Comparison of ENCODE assay signal across 8 cellular contexts in genomic region chr17:18186271-18186982, GRCh38. TPM values are rescaled to one million over a fixed set of nuclear protein-coding genes. Genes with fewer than 3 reads are reported as not detected.
DNase-seq lines count a peak whose midpoint lies in the region; ATAC-seq and TF ChIP-seq lines count a peak whose summit lies in the region.

No MANE protein-coding gene starts in this region.

- DNase-seq in BE2C = no peak
- peak; percentile 33 for DNase-seq in M059J (ENCODE audit: low read depth)
- no peak for DNase-seq in natural killer cell
- DNase-seq in COR-L47 (lab: John Stamatoyannopoulos, UW) = no peak
- no peak for DNase-seq in cortex of kidney (lab: John Stamatoyannopoulos, UW)
- no peak for DNase-seq in stimulated activated naive CD4-positive, alpha-beta T cell (lab: John Stamatoyannopoulos, UW)
- DNase-seq in NCI-H2171 (lab: John Stamatoyannopoulos, UW) = no peak

- H3K27me3 ChIP-seq in BE2C = no peaks in the 10 kb centered on the region

- TF ChIP-seq CTCF in BE2C (IDR thresholded peaks at IDR 0.05; ENCODE audit: low read depth, low read length) = no peak
- TF ChIP-seq CTCF in natural killer cell (IDR thresholded peaks at IDR 0.05) = no peak

- H3K27me3 Mint-ChIP-seq in dendritic cell treated with granulocyte-macrophage colony-stimulating factor and Interleukin-4, amounts not matched to agents 40 ng/mL and 50 ng/mL, for 4 days = no peaks in the 10 kb centered on the region
- H3K27me3 Mint-ChIP-seq in natural killer cell (ENCODE audit: low read depth in 2 of 2) = no peaks in the 10 kb centered on the region

- peaks cover 73% of the 10 kb centered on the region for H3K36me3 Mint-ChIP-seq in dendritic cell treated with granulocyte-macrophage colony-stimulating factor and Interleukin-4, amounts not matched to agents 40 ng/mL and 50 ng/mL, for 4 days (ENCODE audit: low read depth)
- H3K36me3 Mint-ChIP-seq in natural killer cell = no peaks in the 10 kb centered on the region

- no peaks in the 10 kb centered on the region for H3K4me1 ChIP-seq in BE2C

- H3K36me3 ChIP-seq in BE2C = peaks cover 11% of the 10 kb centered on the region

- H3K4me1 Mint-ChIP-seq in dendritic cell treated with granulocyte-macrophage colony-stimulating factor and Interleukin-4, amounts not matched to agents 40 ng/mL and 50 ng/mL, for 4 days (ENCODE audit: low read depth) = peaks cover 85% of the 10 kb centered on the region
- peaks cover 58 to 78% of the 10 kb centered on the region in 2 donors for H3K4me1 Mint-ChIP-seq in natural killer cell

- peak overlapping the region; percentile 84 for H3K4me3 ChIP-seq in BE2C (ENCODE audit: low read depth, low read length)

- H3K9me3 Mint-ChIP-seq in dendritic cell treated with granulocyte-macrophage colony-stimulating factor and Interleukin-4, amounts not matched to agents 40 ng/mL and 50 ng/mL, for 4 days = no peaks in the 10 kb centered on the region
- no peaks in the 10 kb centered on the region for H3K9me3 Mint-ChIP-seq in natural killer cell

- H3K27ac Mint-ChIP-seq in dendritic cell treated with granulocyte-macrophage colony-stimulating factor and Interleukin-4, amounts not matched to agents 40 ng/mL and 50 ng/mL, for 4 days = peak overlapping the region; percentile 5
- H3K27ac Mint-ChIP-seq in natural killer cell = peak overlapping the region; percentile 80 to 99

- H3K9me3 ChIP-seq in BE2C = no peaks in the 10 kb centered on the region

- intact Hi-C loops in dendritic cell treated with granulocyte-macrophage colony-stimulating factor and Interleukin-4, amounts not matched to agents 40 ng/mL and 50 ng/mL, for 4 days (cut with micrococcal nuclease) = loop anchor here (5.0 kb wide), 1 partner anchor 44 kb away; no protein-coding TSS in a partner anchor
- intact Hi-C loops in natural killer cell (cut with micrococcal nuclease) = no loop called here

- peak overlapping the region; percentile 90 for H3K4me3 Mint-ChIP-seq in dendritic cell treated with granulocyte-macrophage colony-stimulating factor and Interleukin-4, amounts not matched to agents 40 ng/mL and 50 ng/mL, for 4 days
- H3K4me3 Mint-ChIP-seq in natural killer cell = peak overlapping the region; percentile 96

- ATAC-seq in natural killer cell = no peak

RNA-seq across cellular contexts. Expression of gene ALKBH5, which starts 2.8 kb away (rescaled TPM):
- 47.5 TPM for polyA plus RNA-seq in BE2C (2012; ENCODE audit: insufficient read depth, insufficient read length, low read depth)
- total RNA-seq in M059J (2014; rRNA removed; shearing (Covaris generic)) = 94.3 and 141 TPM in 2 replicates
- total RNA-seq in natural killer cell = 100 to 1,000 TPM in 1 of 3 donors, 10 to 100 TPM in 2; 95.6 to 114 (median 96.7) TPM

RNA-seq across cellular contexts. Expression of gene LLGL1, which starts 39.0 kb away (rescaled TPM):
- polyA plus RNA-seq in BE2C (2012; ENCODE audit: insufficient read depth, insufficient read length, low read depth) = 16.0 TPM
- total RNA-seq in M059J (2014; rRNA removed; shearing (Covaris generic)) = 24.3 and 38.0 TPM in 2 replicates
- 10 to 100 TPM; 19.7 to 26.2 (median 25.8) TPM for total RNA-seq in natural killer cell
